Comparison of ENCODE assay signal across 20 cellular contexts in genomic region chr19:38012290-38012689, GRCh38.
DNase-seq lines count a peak whose midpoint lies in the region; ATAC-seq, FAIRE-seq and TF ChIP-seq lines count a peak whose summit lies in the region.
"Had no signal": no experiment of that assay in that cellular context is flagged by ENCODE, and none has a peak within 500 bp of the region (broad histone marks: within the 10 kb centered on the region; RNA-seq: fewer than 3 reads in every experiment).

No MANE protein-coding gene starts in this region.

- H3K36me3 ChIP-seq in HUES64 (ENCODE audit: insufficient read depth, low read length), result 0 out of 2 replicates have a peak, but pooled peaks cover 3% of the 10 kb centered on the region
- no peaks in the 10 kb centered on the region for H3K36me3 ChIP-seq in HepG2 (replicated peaks in 1 of 2; ENCODE audit: control insufficient read depth in 1 of 2, insufficient read depth in 2 of 2, low read length in 2 of 2)

- peaks cover 5% of the 10 kb centered on the region for H3K79me2 ChIP-seq in HepG2 (ENCODE audit: insufficient read depth, low read length)

- H4K20me1 ChIP-seq in HepG2 (ENCODE audit: insufficient read depth, low read length), result no peaks in the 10 kb centered on the region

- in situ Hi-C loops in HepG2 (cut with HindIII; ENCODE audit: extremely low pct_ligation_motif_present, low pct_unique_long_range_greater_than_20kb), result no loop called here

- H3K4me3 Mint-ChIP-seq in memory B cell, result no peak overlapping the region
- H3K4me3 Mint-ChIP-seq: CD4-positive, alpha-beta T cell had no signal

- no peaks in the 10 kb centered on the region for H3K27me3 Mint-ChIP-seq in memory B cell
- H3K27me3 Mint-ChIP-seq: CD4-positive, alpha-beta T cell had no signal

- H3K36me3 Mint-ChIP-seq in memory B cell, result peaks cover 14% of the 10 kb centered on the region

- DNase-seq in memory B cell (ENCODE audit: low spot score in 2 of 2) (no peak), MV-4-11 (lab: John Stamatoyannopoulos, UW) (no peak), foreskin keratinocyte (no peak), islet precursor cell (no peak), HepG2 (ENCODE audit: low spot score) (no peak)
- DNase-seq: ACHN; AML-193; CD4-positive, alpha-beta T cell; DMS53; NCI-H1105; NCI-H1694; NCI-H82; Right ventricle myocardium superior; SK-N-SH had no signal

- H3K9ac ChIP-seq in HUES64 (ENCODE audit: low read depth, low read length) (peak overlapping the region; percentile 55), HepG2 (ENCODE audit: insufficient read depth, low read depth, low read length) (no peak overlapping the region)
- H3K9ac ChIP-seq: SK-N-SH had no signal

- peak overlapping the region; percentile 58 for H3K27ac Mint-ChIP-seq in memory B cell

- CTCF ChIA-PET in HepG2 (lab: Yijun Ruan, JAX; ENCODE audit: low intra/inter-chr PET ratio, low total read pairs), result no interaction called here

- no peak for TF ChIP-seq RAD21 in HepG2 (CRISPR knock-in tag; IDR thresholded peaks at IDR 0.05)

- H3K27me3 ChIP-seq in HUES64 (ENCODE audit: insufficient read depth, low read length), result no peaks in the 10 kb centered on the region
- no peaks in the 10 kb centered on the region for H3K27me3 ChIP-seq in foreskin keratinocyte
- H3K27me3 ChIP-seq in HepG2 (ENCODE audit: control insufficient read depth in 1 of 2, insufficient read depth in 2 of 2, low read length in 2 of 2), result no peaks in the 10 kb centered on the region

- WGBS in HUES64, result 76% methylated on average over 5 of the region's 5 CpGs
- WGBS in HepG2 (ENCODE audit: low lambda C conversion rate), result 86% methylated on average over 5 of the region's 5 CpGs

- no TSS peak for BruUV-seq in HepG2 (replicated peaks; lab: Mats Ljungman, UMichigan)

- no peaks in the 10 kb centered on the region for H3K9me3 Mint-ChIP-seq in memory B cell
- H3K9me3 Mint-ChIP-seq: CD4-positive, alpha-beta T cell had no signal

- peak overlapping the region; percentile 39; the same call in 1 of the 2 replicates for H3K27ac ChIP-seq in HUES64 (ENCODE audit: low read depth, low read length)
- peak overlapping the region; percentile 44 for H3K27ac ChIP-seq in angular gyrus (ENCODE audit: low read depth, low read length)
- H3K27ac ChIP-seq in foreskin keratinocyte, result no peak overlapping the region
- H3K27ac ChIP-seq in HepG2 (ENCODE audit: extremely low read length, insufficient read depth, low read length), result no peak overlapping the region
- H3K27ac ChIP-seq: HL-60 had no signal

- H3K9me3 ChIP-seq in HUES64 (ENCODE audit: insufficient read depth, low read depth, low read length) (no peaks in the 10 kb centered on the region), HepG2 (ENCODE audit: low read length) (no peaks in the 10 kb centered on the region)
- H3K9me3 ChIP-seq: SK-N-SH had no signal

- no peak overlapping the region for H3K4me2 ChIP-seq in HepG2 (ENCODE audit: low read depth, low read length)
- H3K4me2 ChIP-seq: SK-N-SH had no signal

- H3K4me1 ChIP-seq in HUES64 (ENCODE audit: insufficient read depth, low read length) (peaks cover 13% of the 10 kb centered on the region), foreskin keratinocyte (peaks cover 6% of the 10 kb centered on the region), HepG2 (ENCODE audit: insufficient read depth, low read length) (peaks cover under 1% of the 10 kb centered on the region; the same call in 1 of the 2 replicates)

- no peak for FAIRE-seq in HepG2 (lab: Jason Lieb, UNC)
- FAIRE-seq: GM19239, HTR-8/SVneo, K562 had no signal

- H2AFZ ChIP-seq in HepG2 (ENCODE audit: low read length), result no peak overlapping the region

- H3K4me3 ChIP-seq in HUES64 (ENCODE audit: low read length) (no peak overlapping the region), HepG2 (replicated peaks in 1 of 3; ENCODE audit: insufficient read depth in 1 of 3, low read depth in 2 of 3, low read length in 3 of 3) (no peak overlapping the region)
- H3K4me3 ChIP-seq: K562 had no signal

- no peak for TF ChIP-seq EP300 in HepG2 (IDR thresholded peaks at IDR 0.05; ENCODE audit: low read depth in 2 of 2, low read length in 2 of 2)
- TF ChIP-seq EP300 in HepG2 (CRISPR knock-in tag; IDR thresholded peaks at IDR 0.05; ENCODE audit: borderline replicate concordance), result no peak

- no peak for TF ChIP-seq POLR2A in HepG2 (IDR thresholded peaks at IDR 0.05; ENCODE audit: insufficient read depth in 1 of 2, low read depth in 2 of 2, low read length in 2 of 2)

- TF ChIP-seq CTCF in foreskin keratinocyte (conservative IDR thresholded peaks at IDR 0.05) (no peak), HepG2 (CRISPR knock-in tag; IDR thresholded peaks at IDR 0.05) (no peak)

- intact Hi-C loops in HepG2 (cut with micrococcal nuclease; ENCODE audit: unreplicated experiment), result no loop called here

- H3K4me1 Mint-ChIP-seq in memory B cell, result peaks cover 36% of the 10 kb centered on the region

- POLR2A ChIA-PET in HepG2 (lab: Yijun Ruan, JAX), result no interaction called here

- no peak for ATAC-seq in memory B cell (ENCODE audit: low read depth)
- ATAC-seq in foreskin keratinocyte, result no peak
- no peak for ATAC-seq in HepG2
- ATAC-seq: K562 had no signal

TF ChIP-seq in HepG2, 621 proteins besides CTCF, POLR2A, EP300 and RAD21:
- TF ChIP-seq TRIM24 (CRISPR knock-in tag; IDR thresholded peaks at IDR 0.05), result no peak
- TF ChIP-seq ZNF280B (CRISPR knock-in tag; IDR thresholded peaks at IDR 0.05; ENCODE audit: borderline replicate concordance), result no peak
- no peak for TF ChIP-seq GPBP1L1 (CRISPR knock-in tag; IDR thresholded peaks at IDR 0.05)
- TF ChIP-seq SP4 (CRISPR knock-in tag; IDR thresholded peaks at IDR 0.05), result no peak

Comparison
In these comparisons a context has a peak if more than half of its experiments do, and no peak if none do; other contexts are left out.
1. H3K27ac ChIP-seq: peak in HUES64 (single experiment) and angular gyrus (single experiment); none in foreskin keratinocyte (single experiment) and HepG2 (single experiment).